In genomic region chrX:68431836-68432235, GRCh38 we compare ENCODE assay signal across 20 cellular contexts. TPM values are rescaled to one million over a fixed set of nuclear protein-coding genes. Genes with fewer than 3 reads are reported as not detected.
DNase-seq lines count a peak whose midpoint lies in the region; ATAC-seq and TF ChIP-seq lines count a peak whose summit lies in the region.
"Had no signal": no experiment of that assay in that cellular context is flagged by ENCODE, and none has a peak within 500 bp of the region (broad histone marks: within the 10 kb centered on the region; RNA-seq: fewer than 3 reads in every experiment).

No MANE protein-coding gene starts in this region.

- H3K27ac ChIP-seq in GM23248, result no peak overlapping the region

- DNase-seq in GM23248 (no peak), fibroblast of the aortic adventitia (ENCODE audit: low read depth) (peak; percentile 39), DMS114 treated with DMSO at 0.1 percent for 48 hours (lab: John Stamatoyannopoulos, UW; ENCODE audit: unreplicated experiment) (no peak)
- no peak for DNase-seq in stimulated activated effector memory CD8-positive, alpha-beta T cell treated with anti-CD3 and anti-CD28 coated beads, Interleukin-12 subunit alpha, Interleukin-12 subunit beta, amount 100 ng/mL, for 72 hours (ENCODE audit: low spot score in 2 of 2)
- no peak for DNase-seq in activated T-helper 1 cell treated with anti-CD3 and anti-CD28 coated beads, Interleukin-12 subunit alpha, Interleukin-12 subunit beta, Interleukin-2, Interleukin-4 antibody, amounts not matched to agents 30 ng/mL and 10 ng/mL and 1 ng/mL, durations not matched to agents 14 hours and 24 hours and 36 hours (ENCODE audit: low spot score)
- DNase-seq: activated CD4-positive, alpha-beta memory T cell treated with anti-CD3 and anti-CD28 coated beads, Interleukin-2, amount 10 ng/mL, durations not matched to agents 7 days and 5 days; activated T-cell treated with anti-CD3 and anti-CD28 coated beads, Interleukin-2, amount 50 U/mL, for 48 hours; BE2C; Karpas-422; mucosa of descending colon; NCI-H1436 treated with DMSO at 0.1 percent for 48 hours; NCI-H226; nucleus accumbens; Right ventricle myocardium superior; stimulated activated CD4-positive, alpha-beta T cell treated with anti-CD3 and anti-CD28 coated beads, Interleukin-2, amount 100 ng/mL, for 24 hours; T-helper 1 cell had no signal

- H2AFZ ChIP-seq in GM23248, result no peak overlapping the region

- WGBS in GM23248 (ENCODE audit: low coverage in 1 of 2, low lambda C conversion rate in 2 of 2, missing lambda C conversion rate in 2 of 2), 2 experiments, result 47 to 49% methylated on average over 2 of the region's 2 CpGs

- peaks cover 34% of the 10 kb centered on the region for H3K27me3 Mint-ChIP-seq in activated T-helper 1 cell treated with anti-CD3 and anti-CD28 coated beads, Interleukin-12 subunit alpha, Interleukin-12 subunit beta, Interleukin-2, Interleukin-4 antibody, amounts not matched to agents 30 ng/mL and 10 ng/mL and 1 ng/mL, durations not matched to agents 14 hours and 24 hours and 36 hours (ENCODE audit: insufficient read depth)

- no peaks in the 10 kb centered on the region for H3K36me3 Mint-ChIP-seq in stimulated activated effector memory CD8-positive, alpha-beta T cell treated with anti-CD3 and anti-CD28 coated beads, Interleukin-12 subunit alpha, Interleukin-12 subunit beta, amount 100 ng/mL, for 72 hours
- no peaks in the 10 kb centered on the region for H3K36me3 Mint-ChIP-seq in activated T-helper 1 cell treated with anti-CD3 and anti-CD28 coated beads, Interleukin-12 subunit alpha, Interleukin-12 subunit beta, Interleukin-2, Interleukin-4 antibody, amounts not matched to agents 30 ng/mL and 10 ng/mL and 1 ng/mL, durations not matched to agents 14 hours and 24 hours and 36 hours (ENCODE audit: low read depth)
- H3K36me3 Mint-ChIP-seq: activated naive CD4-positive, alpha-beta T cell treated with anti-CD3 and anti-CD28 coated beads, Interleukin-2, amount 50 U/mL, for 72 hours had no signal

- in situ Hi-C loops in GM23248 (cut with MboI), result no loop called here

- H3F3A ChIP-seq in GM23248 (ENCODE audit: insufficient read depth), result peaks cover 15% of the 10 kb centered on the region

- no peaks in the 10 kb centered on the region for H3K9me3 ChIP-seq in GM23248 (ENCODE audit: low read depth)
- H3K9me3 ChIP-seq in skeletal muscle satellite cell (replicated peaks; ENCODE audit: low read length), result no peaks in the 10 kb centered on the region
- H3K9me3 ChIP-seq: BE2C, mucosa of descending colon had no signal

- H3K4me2 ChIP-seq in GM23248 (ENCODE audit: unreplicated experiment) (peak overlapping the region; percentile 92), skeletal muscle satellite cell (ENCODE audit: low read length) (peak overlapping the region; percentile 76)

- intact Hi-C loops in activated T-helper 1 cell treated with anti-CD3 and anti-CD28 coated beads, Interleukin-12 subunit alpha, Interleukin-12 subunit beta, Interleukin-2, Interleukin-4 antibody, amounts not matched to agents 30 ng/mL and 10 ng/mL and 1 ng/mL, durations not matched to agents 14 hours and 24 hours and 36 hours (cut with micrococcal nuclease), result no loop called here

- peak overlapping the region; percentile 93; the same call in 1 of the 2 replicates for H3K9ac ChIP-seq in GM23248
- H3K9ac ChIP-seq in skeletal muscle satellite cell (ENCODE audit: low read depth, low read length), result no peak overlapping the region

- H3K4me1 ChIP-seq in GM23248 (ENCODE audit: insufficient read depth) (peaks cover 27% of the 10 kb centered on the region), skeletal muscle satellite cell (ENCODE audit: control insufficient read depth, insufficient read depth, low read length) (peaks cover 16% of the 10 kb centered on the region)
- H3K4me1 ChIP-seq: BE2C had no signal

- H4K20me1 ChIP-seq in GM23248 (ENCODE audit: insufficient read depth), result no peaks in the 10 kb centered on the region

- no peak overlapping the region for H3K27ac Mint-ChIP-seq in stimulated activated effector memory CD8-positive, alpha-beta T cell treated with anti-CD3 and anti-CD28 coated beads, Interleukin-12 subunit alpha, Interleukin-12 subunit beta, amount 100 ng/mL, for 72 hours
- H3K27ac Mint-ChIP-seq in activated T-helper 1 cell treated with anti-CD3 and anti-CD28 coated beads, Interleukin-12 subunit alpha, Interleukin-12 subunit beta, Interleukin-2, Interleukin-4 antibody, amounts not matched to agents 30 ng/mL and 10 ng/mL and 1 ng/mL, durations not matched to agents 14 hours and 24 hours and 36 hours, result no peak overlapping the region
- H3K27ac Mint-ChIP-seq: activated CD4-positive, alpha-beta memory T cell treated with anti-CD3 and anti-CD28 coated beads, Interleukin-2, amount 10 ng/mL, durations not matched to agents 7 days and 5 days; activated naive CD4-positive, alpha-beta T cell treated with anti-CD3 and anti-CD28 coated beads, Interleukin-2, amount 50 U/mL, for 72 hours had no signal

- H3K4me1 Mint-ChIP-seq in stimulated activated effector memory CD8-positive, alpha-beta T cell treated with anti-CD3 and anti-CD28 coated beads, Interleukin-12 subunit alpha, Interleukin-12 subunit beta, amount 100 ng/mL, for 72 hours, result peaks cover 9% of the 10 kb centered on the region
- H3K4me1 Mint-ChIP-seq in activated T-helper 1 cell treated with anti-CD3 and anti-CD28 coated beads, Interleukin-12 subunit alpha, Interleukin-12 subunit beta, Interleukin-2, Interleukin-4 antibody, amounts not matched to agents 30 ng/mL and 10 ng/mL and 1 ng/mL, durations not matched to agents 14 hours and 24 hours and 36 hours (ENCODE audit: low read depth), result peaks cover 11% of the 10 kb centered on the region

- TF ChIP-seq CTCF in WI38 (IDR thresholded peaks at IDR 0.05; ENCODE audit: low read depth, low read length) (no peak), fibroblast of the aortic adventitia (IDR thresholded peaks at IDR 0.05; ENCODE audit: insufficient read depth, low read length) (no peak)

- no peak overlapping the region for H3K4me3 Mint-ChIP-seq in stimulated activated effector memory CD8-positive, alpha-beta T cell treated with anti-CD3 and anti-CD28 coated beads, Interleukin-12 subunit alpha, Interleukin-12 subunit beta, amount 100 ng/mL, for 72 hours
- H3K4me3 Mint-ChIP-seq in activated T-helper 1 cell treated with anti-CD3 and anti-CD28 coated beads, Interleukin-12 subunit alpha, Interleukin-12 subunit beta, Interleukin-2, Interleukin-4 antibody, amounts not matched to agents 30 ng/mL and 10 ng/mL and 1 ng/mL, durations not matched to agents 14 hours and 24 hours and 36 hours, result no peak overlapping the region
- H3K4me3 Mint-ChIP-seq: activated CD4-positive, alpha-beta memory T cell treated with anti-CD3 and anti-CD28 coated beads, Interleukin-2, amount 10 ng/mL, durations not matched to agents 7 days and 5 days had no signal

- H3K27me3 ChIP-seq in GM23248 (replicated peaks; ENCODE audit: insufficient read depth) (no peaks in the 10 kb centered on the region), skeletal muscle satellite cell (ENCODE audit: control insufficient read depth, insufficient read depth, low read length) (no peaks in the 10 kb centered on the region)

- H3K36me3 ChIP-seq in GM23248 (ENCODE audit: low read depth), result no peaks in the 10 kb centered on the region
- H3K36me3 ChIP-seq in skeletal muscle satellite cell (ENCODE audit: insufficient read depth, low read length), result peaks cover 3% of the 10 kb centered on the region
- H3K36me3 ChIP-seq: BE2C had no signal

- H3K9me2 ChIP-seq in GM23248 (ENCODE audit: insufficient read depth), result no peaks in the 10 kb centered on the region

- ATAC-seq in GM19035 (IDR thresholded peaks at IDR 0.05; ENCODE audit: unreplicated experiment), result no peak
- no peak for ATAC-seq in stimulated activated effector memory CD8-positive, alpha-beta T cell treated with anti-CD3 and anti-CD28 coated beads, Interleukin-12 subunit alpha, Interleukin-12 subunit beta, amount 100 ng/mL, for 72 hours
- ATAC-seq: activated naive CD4-positive, alpha-beta T cell treated with anti-CD3 and anti-CD28 coated beads, Interleukin-2, amount 50 U/mL, for 72 hours had no signal

- H3K79me2 ChIP-seq in GM23248 (ENCODE audit: insufficient read depth), result peaks cover 15% of the 10 kb centered on the region; the same call in 1 of the 2 replicates

- H3K4me3 ChIP-seq in GM23248 (peak overlapping the region; percentile 97), WI38 (ENCODE audit: low read depth, low read length) (peak overlapping the region; percentile 67; the same call in 1 of the 2 replicates), fibroblast of the aortic adventitia (ENCODE audit: low read depth, low read length) (peak overlapping the region; percentile 73), skeletal muscle satellite cell (ENCODE audit: low read length) (peak overlapping the region; percentile 82)
- H3K4me3 ChIP-seq: mucosa of descending colon had no signal

- H3K9me3 Mint-ChIP-seq in stimulated activated effector memory CD8-positive, alpha-beta T cell treated with anti-CD3 and anti-CD28 coated beads, Interleukin-12 subunit alpha, Interleukin-12 subunit beta, amount 100 ng/mL, for 72 hours, result no peaks in the 10 kb centered on the region
- H3K9me3 Mint-ChIP-seq in activated T-helper 1 cell treated with anti-CD3 and anti-CD28 coated beads, Interleukin-12 subunit alpha, Interleukin-12 subunit beta, Interleukin-2, Interleukin-4 antibody, amounts not matched to agents 30 ng/mL and 10 ng/mL and 1 ng/mL, durations not matched to agents 14 hours and 24 hours and 36 hours, result no peaks in the 10 kb centered on the region
- H3K9me3 Mint-ChIP-seq: activated CD4-positive, alpha-beta memory T cell treated with anti-CD3 and anti-CD28 coated beads, Interleukin-2, amount 10 ng/mL, durations not matched to agents 7 days and 5 days; activated naive CD4-positive, alpha-beta T cell treated with anti-CD3 and anti-CD28 coated beads, Interleukin-2, amount 50 U/mL, for 72 hours had no signal

RNA-seq across cellular contexts. Expression of gene OPHN1, which starts 1.5 kb away (rescaled TPM):
- total RNA-seq in GM23248 (2014; rRNA removed; shearing (Covaris generic)), result 4.5 and 5.3 TPM in 2 replicates
- 3.3 and 4.3 TPM in 2 replicates for polyA plus RNA-seq in GM23248 (2016; fragmentation: Nextera tagmentation; extraction: Ambion mirVana)
- 5.6 and 9.4 TPM in 2 replicates for total RNA-seq in fibroblast of the aortic adventitia (ENCODE audit: low replicate concordance)
- total RNA-seq in skeletal muscle satellite cell (2012; rRNA removed), result 2.2 and 3.5 TPM in 2 replicates
- total RNA-seq in activated T-helper 1 cell treated with anti-CD3 and anti-CD28 coated beads, Interleukin-12 subunit alpha, Interleukin-12 subunit beta, Interleukin-2, Interleukin-4 antibody, amounts not matched to agents 30 ng/mL and 10 ng/mL and 1 ng/mL, durations not matched to agents 14 hours and 24 hours and 36 hours, result 0.03 and 0.05 TPM in 2 replicates
